ENCODE assay signal across 1 cellular context in genomic region chr4:122855491-122855890, GRCh38.
TF ChIP-seq lines count a peak whose summit lies in the region.

No MANE protein-coding gene starts in this region.

TF ChIP-seq in GM23338, 12 proteins besides CTCF, POLR2A, EP300 and RAD21 (continued from another document):
- TF ChIP-seq, protein P1, sequence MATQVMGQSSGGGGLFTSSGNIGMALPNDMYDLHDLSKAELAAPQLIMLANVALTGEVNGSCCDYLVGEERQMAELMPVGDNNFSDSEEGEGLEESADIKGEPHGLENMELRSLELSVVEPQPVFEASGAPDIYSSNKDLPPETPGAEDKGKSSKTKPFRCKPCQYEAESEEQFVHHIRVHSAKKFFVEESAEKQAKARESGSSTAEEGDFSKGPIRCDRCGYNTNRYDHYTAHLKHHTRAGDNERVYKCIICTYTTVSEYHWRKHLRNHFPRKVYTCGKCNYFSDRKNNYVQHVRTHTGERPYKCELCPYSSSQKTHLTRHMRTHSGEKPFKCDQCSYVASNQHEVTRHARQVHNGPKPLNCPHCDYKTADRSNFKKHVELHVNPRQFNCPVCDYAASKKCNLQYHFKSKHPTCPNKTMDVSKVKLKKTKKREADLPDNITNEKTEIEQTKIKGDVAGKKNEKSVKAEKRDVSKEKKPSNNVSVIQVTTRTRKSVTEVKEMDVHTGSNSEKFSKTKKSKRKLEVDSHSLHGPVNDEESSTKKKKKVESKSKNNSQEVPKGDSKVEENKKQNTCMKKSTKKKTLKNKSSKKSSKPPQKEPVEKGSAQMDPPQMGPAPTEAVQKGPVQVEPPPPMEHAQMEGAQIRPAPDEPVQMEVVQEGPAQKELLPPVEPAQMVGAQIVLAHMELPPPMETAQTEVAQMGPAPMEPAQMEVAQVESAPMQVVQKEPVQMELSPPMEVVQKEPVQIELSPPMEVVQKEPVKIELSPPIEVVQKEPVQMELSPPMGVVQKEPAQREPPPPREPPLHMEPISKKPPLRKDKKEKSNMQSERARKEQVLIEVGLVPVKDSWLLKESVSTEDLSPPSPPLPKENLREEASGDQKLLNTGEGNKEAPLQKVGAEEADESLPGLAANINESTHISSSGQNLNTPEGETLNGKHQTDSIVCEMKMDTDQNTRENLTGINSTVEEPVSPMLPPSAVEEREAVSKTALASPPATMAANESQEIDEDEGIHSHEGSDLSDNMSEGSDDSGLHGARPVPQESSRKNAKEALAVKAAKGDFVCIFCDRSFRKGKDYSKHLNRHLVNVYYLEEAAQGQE (IDR thresholded peaks at IDR 0.05; ENCODE audit: unreplicated experiment): no peak
- TF ChIP-seq STAT1 (IDR thresholded peaks at IDR 0.05; ENCODE audit: unreplicated experiment): no peak
- TF ChIP-seq, protein P2, sequence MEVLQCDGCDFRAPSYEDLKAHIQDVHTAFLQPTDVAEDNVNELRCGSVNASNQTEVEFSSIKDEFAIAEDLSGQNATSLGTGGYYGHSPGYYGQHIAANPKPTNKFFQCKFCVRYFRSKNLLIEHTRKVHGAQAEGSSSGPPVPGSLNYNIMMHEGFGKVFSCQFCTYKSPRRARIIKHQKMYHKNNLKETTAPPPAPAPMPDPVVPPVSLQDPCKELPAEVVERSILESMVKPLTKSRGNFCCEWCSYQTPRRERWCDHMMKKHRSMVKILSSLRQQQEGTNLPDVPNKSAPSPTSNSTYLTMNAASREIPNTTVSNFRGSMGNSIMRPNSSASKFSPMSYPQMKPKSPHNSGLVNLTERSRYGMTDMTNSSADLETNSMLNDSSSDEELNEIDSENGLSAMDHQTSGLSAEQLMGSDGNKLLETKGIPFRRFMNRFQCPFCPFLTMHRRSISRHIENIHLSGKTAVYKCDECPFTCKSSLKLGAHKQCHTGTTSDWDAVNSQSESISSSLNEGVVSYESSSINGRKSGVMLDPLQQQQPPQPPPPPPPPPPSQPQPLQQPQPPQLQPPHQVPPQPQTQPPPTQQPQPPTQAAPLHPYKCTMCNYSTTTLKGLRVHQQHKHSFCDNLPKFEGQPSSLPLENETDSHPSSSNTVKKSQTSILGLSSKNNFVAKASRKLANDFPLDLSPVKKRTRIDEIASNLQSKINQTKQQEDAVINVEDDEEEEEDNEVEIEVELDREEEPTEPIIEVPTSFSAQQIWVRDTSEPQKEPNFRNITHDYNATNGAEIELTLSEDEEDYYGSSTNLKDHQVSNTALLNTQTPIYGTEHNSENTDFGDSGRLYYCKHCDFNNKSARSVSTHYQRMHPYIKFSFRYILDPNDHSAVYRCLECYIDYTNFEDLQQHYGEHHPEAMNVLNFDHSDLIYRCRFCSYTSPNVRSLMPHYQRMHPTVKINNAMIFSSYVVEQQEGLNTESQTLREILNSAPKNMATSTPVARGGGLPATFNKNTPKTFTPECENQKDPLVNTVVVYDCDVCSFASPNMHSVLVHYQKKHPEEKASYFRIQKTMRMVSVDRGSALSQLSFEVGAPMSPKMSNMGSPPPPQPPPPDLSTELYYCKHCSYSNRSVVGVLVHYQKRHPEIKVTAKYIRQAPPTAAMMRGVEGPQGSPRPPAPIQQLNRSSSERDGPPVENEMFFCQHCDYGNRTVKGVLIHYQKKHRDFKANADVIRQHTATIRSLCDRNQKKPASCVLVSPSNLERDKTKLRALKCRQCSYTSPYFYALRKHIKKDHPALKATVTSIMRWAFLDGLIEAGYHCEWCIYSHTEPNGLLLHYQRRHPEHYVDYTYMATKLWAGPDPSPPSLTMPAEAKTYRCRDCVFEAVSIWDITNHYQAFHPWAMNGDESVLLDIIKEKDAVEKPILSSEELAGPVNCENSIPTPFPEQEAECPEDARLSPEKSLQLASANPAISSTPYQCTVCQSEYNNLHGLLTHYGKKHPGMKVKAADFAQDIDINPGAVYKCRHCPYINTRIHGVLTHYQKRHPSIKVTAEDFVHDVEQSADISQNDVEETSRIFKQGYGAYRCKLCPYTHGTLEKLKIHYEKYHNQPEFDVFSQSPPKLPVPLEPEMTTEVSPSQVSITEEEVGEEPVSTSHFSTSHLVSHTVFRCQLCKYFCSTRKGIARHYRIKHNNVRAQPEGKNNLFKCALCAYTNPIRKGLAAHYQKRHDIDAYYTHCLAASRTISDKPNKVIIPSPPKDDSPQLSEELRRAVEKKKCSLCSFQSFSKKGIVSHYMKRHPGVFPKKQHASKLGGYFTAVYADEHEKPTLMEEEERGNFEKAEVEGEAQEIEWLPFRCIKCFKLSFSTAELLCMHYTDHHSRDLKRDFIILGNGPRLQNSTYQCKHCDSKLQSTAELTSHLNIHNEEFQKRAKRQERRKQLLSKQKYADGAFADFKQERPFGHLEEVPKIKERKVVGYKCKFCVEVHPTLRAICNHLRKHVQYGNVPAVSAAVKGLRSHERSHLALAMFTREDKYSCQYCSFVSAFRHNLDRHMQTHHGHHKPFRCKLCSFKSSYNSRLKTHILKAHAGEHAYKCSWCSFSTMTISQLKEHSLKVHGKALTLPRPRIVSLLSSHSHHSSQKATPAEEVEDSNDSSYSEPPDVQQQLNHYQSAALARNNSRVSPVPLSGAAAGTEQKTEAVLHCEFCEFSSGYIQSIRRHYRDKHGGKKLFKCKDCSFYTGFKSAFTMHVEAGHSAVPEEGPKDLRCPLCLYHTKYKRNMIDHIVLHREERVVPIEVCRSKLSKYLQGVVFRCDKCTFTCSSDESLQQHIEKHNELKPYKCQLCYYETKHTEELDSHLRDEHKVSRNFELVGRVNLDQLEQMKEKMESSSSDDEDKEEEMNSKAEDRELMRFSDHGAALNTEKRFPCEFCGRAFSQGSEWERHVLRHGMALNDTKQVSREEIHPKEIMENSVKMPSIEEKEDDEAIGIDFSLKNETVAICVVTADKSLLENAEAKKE (CRISPR knock-in tag; IDR thresholded peaks at IDR 0.05): no peak
